In the genomic region with DNA sequence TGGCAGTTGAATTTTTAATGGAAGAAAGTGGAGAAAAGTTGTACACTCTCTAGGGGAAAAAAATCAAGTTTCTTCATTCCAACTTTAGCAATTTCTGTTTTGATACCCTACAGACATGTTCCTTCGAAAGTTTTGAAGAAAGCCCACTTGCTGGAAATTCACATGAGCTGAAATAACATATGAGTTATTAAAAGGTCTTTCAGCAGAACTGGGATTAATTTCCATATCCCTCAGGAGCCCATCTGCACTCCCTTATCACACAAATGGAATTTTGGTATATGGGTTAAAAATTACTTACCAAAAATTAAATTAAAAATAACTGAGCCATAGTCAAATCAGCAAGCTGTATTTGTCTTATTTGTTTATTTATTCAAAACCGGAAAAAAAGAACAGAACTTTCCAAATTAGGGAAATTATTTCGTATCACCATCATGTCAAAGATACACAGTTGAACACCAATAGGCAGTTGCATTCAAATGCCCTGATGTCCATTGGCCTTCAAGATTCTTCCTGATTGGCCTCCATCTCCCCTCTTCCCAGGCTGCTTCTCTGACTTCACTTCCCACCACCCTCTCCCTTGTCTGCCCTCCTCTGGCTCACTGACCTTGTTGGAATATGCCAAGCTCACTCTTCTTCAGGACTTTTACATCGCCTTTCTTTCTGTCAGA, we compare ENCODE assay signal across 33 cellular contexts.
"Had no signal": no experiment of that assay in that cellular context is flagged by ENCODE, and none has a peak within 500 bp of the region (broad histone marks: within the 10 kb centered on the region; RNA-seq: fewer than 3 reads in every experiment).

No MANE protein-coding gene starts in this region.

- H3K9me3 ChIP-seq: neutrophil, ovary, psoas muscle, right lobe of liver, spleen, suprapubic skin, testis, tibial artery, transverse colon, upper lobe of right lung, uterus had no signal

- H3K4me1 ChIP-seq: parathyroid adenoma, psoas muscle, right lobe of liver, spleen, suprapubic skin, testis, tibial artery, upper lobe of right lung, uterus had no signal

- H3K4me3 Mint-ChIP-seq: naive thymus-derived CD8-positive, alpha-beta T cell; natural killer cell treated with Interleukin-12 subunit alpha and Interleukin-12 subunit beta and Interleukin-15 and Interleukin-18, amount 100 ng/mL, for 72 hours; nephron progenitor cell; neural crest cell; stimulated activated memory B cell treated with anti-CD40 and anti-IgM and Interleukin-4, amounts not matched to agents 10 μg/mL and 1 μg/mL and 100 μg/mL, for 72 hours; stimulated activated naive CD8-positive, alpha-beta T cell treated with anti-CD3 and anti-CD28 coated beads, Interleukin-15, amount 100 ng/mL, for 72 hours; type B pancreatic cell had no signal

- H3K9me3 Mint-ChIP-seq: neural crest cell, type B pancreatic cell had no signal

- H3K27me3 ChIP-seq: neutrophil, ovary, right lobe of liver, spleen, suprapubic skin, testis, tibial artery, transverse colon, upper lobe of right lung, uterus had no signal

- DNase-seq: naive thymus-derived CD8-positive, alpha-beta T cell; nephron progenitor cell; nucleus accumbens; ovary; posterior cingulate gyrus; psoas muscle; right cardiac atrium; right lobe of liver; spleen; stimulated activated CD4-positive, alpha-beta T cell treated with anti-CD3 and anti-CD28 coated beads, Interleukin-12 subunit alpha, Interleukin-12 subunit beta, amount 100 ng/mL, for 4 hours; stimulated activated CD4-positive, alpha-beta T cell treated with anti-CD3 and anti-CD28 coated beads, Interleukin-1b, Interleukin-23, amount 100 ng/mL, for 48 hours; stimulated activated CD4-positive, alpha-beta T cell treated with anti-CD3 and anti-CD28 coated beads, Interleukin-4, amount 100 ng/mL, for 1 hour; stimulated activated CD4-positive, alpha-beta T cell treated with anti-CD3 and anti-CD28 coated beads, Interleukin-4, amount 100 ng/mL, for 4 hours; stimulated activated CD8-positive, alpha-beta memory T cell treated with anti-CD3 and anti-CD28 coated beads, Interleukin-4, amount 100 ng/mL, for 48 hours; stimulated activated naive CD4-positive, alpha-beta T cell; stimulated activated naive CD8-positive, alpha-beta T cell treated with anti-CD3 and anti-CD28 coated beads, Interleukin-15, amount 100 ng/mL, for 72 hours; stimulated activated naive CD8-positive, alpha-beta T cell treated with anti-CD3 and anti-CD28 coated beads, Interleukin-15, Interleukin-2, amounts not matched to agents 100 U/mL and 50 U/mL, for 24 hours; substantia nigra; testis; tibial artery; transverse colon; upper lobe of right lung; uterus had no signal

- H3K27me3 Mint-ChIP-seq: natural killer cell treated with Interleukin-12 subunit alpha and Interleukin-12 subunit beta and Interleukin-15 and Interleukin-18, amount 100 ng/mL, for 72 hours; stimulated activated memory B cell treated with anti-CD40 and anti-IgM and Interleukin-4, amounts not matched to agents 10 μg/mL and 1 μg/mL and 100 μg/mL, for 72 hours; stimulated activated naive CD8-positive, alpha-beta T cell treated with anti-CD3 and anti-CD28 coated beads, Interleukin-15, amount 100 ng/mL, for 72 hours had no signal

- H3K27ac Mint-ChIP-seq: naive thymus-derived CD8-positive, alpha-beta T cell; natural killer cell treated with Interleukin-12 subunit alpha and Interleukin-12 subunit beta and Interleukin-15 and Interleukin-18, amount 100 ng/mL, for 72 hours; progenitor cell of endocrine pancreas; stimulated activated memory B cell treated with anti-CD40 and anti-IgM and Interleukin-4, amounts not matched to agents 10 μg/mL and 1 μg/mL and 100 μg/mL, for 72 hours; stimulated activated naive CD8-positive, alpha-beta T cell treated with anti-CD3 and anti-CD28 coated beads, Interleukin-15, amount 100 ng/mL, for 72 hours; type B pancreatic cell had no signal

- H3K36me3 ChIP-seq: neutrophil, ovary, right lobe of liver, spleen, suprapubic skin, tibial artery, transverse colon, upper lobe of right lung, uterus had no signal

- H3K4me3 ChIP-seq: ovary, psoas muscle, right lobe of liver, skin epidermis, smooth muscle cell, spleen, suprapubic skin, testis, tibial artery, transverse colon, upper lobe of right lung, uterus had no signal

- H3K27ac ChIP-seq: neutrophil, ovary, parathyroid adenoma, psoas muscle, right lobe of liver, skin epidermis, spleen, suprapubic skin, testis, tibial artery, transverse colon, upper lobe of right lung, uterus had no signal

- ATAC-seq: naive thymus-derived CD8-positive, alpha-beta T cell; natural killer cell treated with Interleukin-12 subunit alpha and Interleukin-12 subunit beta and Interleukin-15 and Interleukin-18, amount 100 ng/mL, for 72 hours; psoas muscle; right cardiac atrium; right lobe of liver; stimulated activated memory B cell treated with anti-CD40 and anti-IgM and Interleukin-4, amounts not matched to agents 10 μg/mL and 1 μg/mL and 100 μg/mL, for 72 hours; stimulated activated naive CD8-positive, alpha-beta T cell treated with anti-CD3 and anti-CD28 coated beads, Interleukin-15, amount 100 ng/mL, for 72 hours; stimulated activated naive CD8-positive, alpha-beta T cell treated with anti-CD3 and anti-CD28 coated beads, Interleukin-15, Interleukin-2, amounts not matched to agents 100 U/mL and 50 U/mL, for 24 hours; upper lobe of right lung had no signal

- H3K4me1 Mint-ChIP-seq: naive thymus-derived CD8-positive, alpha-beta T cell; stimulated activated memory B cell treated with anti-CD40 and anti-IgM and Interleukin-4, amounts not matched to agents 10 μg/mL and 1 μg/mL and 100 μg/mL, for 72 hours; stimulated activated naive CD8-positive, alpha-beta T cell treated with anti-CD3 and anti-CD28 coated beads, Interleukin-15, amount 100 ng/mL, for 72 hours had no signal

- H3K36me3 Mint-ChIP-seq: naive thymus-derived CD8-positive, alpha-beta T cell; natural killer cell treated with Interleukin-12 subunit alpha and Interleukin-12 subunit beta and Interleukin-15 and Interleukin-18, amount 100 ng/mL, for 72 hours; stimulated activated memory B cell treated with anti-CD40 and anti-IgM and Interleukin-4, amounts not matched to agents 10 μg/mL and 1 μg/mL and 100 μg/mL, for 72 hours; type B pancreatic cell had no signal
